In the genomic region with DNA sequence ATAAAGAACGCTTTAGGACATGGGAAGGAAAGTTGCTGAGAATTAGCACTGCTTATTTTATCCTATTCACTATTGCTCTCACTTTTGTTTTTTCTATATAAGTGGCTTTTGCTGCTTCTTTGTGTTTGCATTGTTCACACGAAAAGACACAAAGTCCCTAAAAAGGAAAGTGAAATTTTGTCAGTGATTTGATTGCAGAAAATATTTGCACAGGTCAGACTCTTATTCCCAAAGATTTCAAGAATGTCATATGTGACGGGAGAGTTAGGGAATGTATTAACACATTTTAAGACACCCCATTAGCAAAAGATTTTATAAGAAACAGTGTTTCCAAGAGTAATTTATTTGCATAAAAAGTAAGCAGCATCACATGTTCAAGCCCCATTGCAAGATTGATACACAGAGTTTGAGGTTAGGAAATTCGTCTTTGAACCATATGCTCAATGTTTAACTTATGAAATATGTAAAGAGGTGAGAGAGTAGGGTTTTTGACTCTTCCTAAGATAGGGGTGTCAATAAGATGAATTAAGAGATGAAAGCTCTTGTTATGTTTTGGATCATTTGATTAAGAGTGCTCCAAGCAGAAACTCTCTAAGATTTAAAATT, we compare ENCODE assay signal across 21 cellular contexts. TPM values are rescaled to one million over a fixed set of nuclear protein-coding genes. Genes with fewer than 3 reads are reported as not detected.
"Had no signal": no experiment of that assay in that cellular context is flagged by ENCODE, and none has a peak within 500 bp of the region (broad histone marks: within the 10 kb centered on the region; RNA-seq: fewer than 3 reads in every experiment).

No MANE protein-coding gene starts in this region.

- H3K4me1 ChIP-seq: esophagus squamous epithelium, foreskin keratinocyte, sigmoid colon, testis, upper lobe of right lung, vagina had no signal

- FAIRE-seq: keratinocyte had no signal

- H3K36me3 ChIP-seq: esophagus squamous epithelium, neutrophil, sigmoid colon, tibial nerve, upper lobe of right lung, vagina had no signal

- DNase-seq: dermis blood vessel endothelial cell; esophagus squamous epithelium; foreskin keratinocyte; immature natural killer cell; left ventricle myocardium superior; mesendoderm; naive thymus-derived CD4-positive, alpha-beta T cell; nephron progenitor cell; posterior cingulate gyrus; sigmoid colon; stimulated activated CD4-positive, alpha-beta T cell treated with anti-CD3 and anti-CD28 coated beads, Interleukin-2, amount 100 ng/mL, for 24 hours; stimulated activated CD4-positive, alpha-beta T cell treated with anti-CD3 and anti-CD28 coated beads, Interleukin-4, amount 100 ng/mL, for 4 hours; stimulated activated naive B cell treated with anti-CD40 and anti-IgM and Interleukin-4, amounts not matched to agents 10 μg/mL and 1 μg/mL and 100 μg/mL, for 72 hours; stimulated activated naive CD8-positive, alpha-beta T cell treated with anti-CD3 and anti-CD28 coated beads, Interleukin-15, amount 100 ng/mL, for 72 hours; testis; upper lobe of right lung had no signal

- H3K4me3 ChIP-seq: esophagus squamous epithelium, sigmoid colon, skin epidermis, testis, tibial nerve, upper lobe of right lung, vagina had no signal

- H3K27me3 ChIP-seq: esophagus squamous epithelium, foreskin keratinocyte, neutrophil, sigmoid colon, testis, tibial nerve, upper lobe of right lung, vagina had no signal

- ATAC-seq: foreskin keratinocyte; left ventricle myocardium superior; naive thymus-derived CD4-positive, alpha-beta T cell; stimulated activated naive B cell treated with anti-CD40 and anti-IgM and Interleukin-4, amounts not matched to agents 10 μg/mL and 1 μg/mL and 100 μg/mL, for 72 hours; stimulated activated naive CD8-positive, alpha-beta T cell treated with anti-CD3 and anti-CD28 coated beads, Interleukin-15, amount 100 ng/mL, for 72 hours; upper lobe of right lung had no signal

- H3K9me3 ChIP-seq: esophagus squamous epithelium, neutrophil, sigmoid colon, testis, upper lobe of right lung, vagina had no signal

- H3K27ac ChIP-seq: esophagus squamous epithelium, foreskin keratinocyte, neutrophil, sigmoid colon, skin epidermis, testis, tibial nerve, upper lobe of right lung, vagina had no signal

RNA-seq across cellular contexts. Expression of a gene that starts 57.0 kb away (rescaled TPM):
- total RNA-seq: foreskin keratinocyte had no signal
